In genomic region chr1:109997204-109997866, GRCh38 we compare ENCODE assay signal across 1 cellular context.
TF ChIP-seq lines count a peak whose summit lies in the region.

No MANE protein-coding gene starts in this region.

TF ChIP-seq in IMR-90, 13 proteins besides CTCF, POLR2A, EP300 and RAD21:
- TF ChIP-seq MAZ (IDR thresholded peaks at IDR 0.05; ENCODE audit: borderline replicate concordance, low read depth, low read length) (no peak), RFX5 (IDR thresholded peaks at IDR 0.05; ENCODE audit: low read depth, low read length) (no peak), FOS (IDR thresholded peaks at IDR 0.05; ENCODE audit: low read depth, low read length) (no peak), RCOR1 (IDR thresholded peaks at IDR 0.05; ENCODE audit: insufficient replicate concordance, low read length) (no peak), USF2 (IDR thresholded peaks at IDR 0.05; ENCODE audit: low read depth, low read length) (no peak), NFE2L2 (IDR thresholded peaks at IDR 0.05; ENCODE audit: low read depth, low read length) (no peak), MAFK (IDR thresholded peaks at IDR 0.05; ENCODE audit: low read depth, low read length) (no peak), BHLHE40 (IDR thresholded peaks at IDR 0.05; ENCODE audit: low read depth, low read length) (no peak), CHD1 (IDR thresholded peaks at IDR 0.05; ENCODE audit: low read depth, low read length) (no peak), SMC3 (IDR thresholded peaks at IDR 0.05; ENCODE audit: low read depth, low read length) (no peak), CEBPB (IDR thresholded peaks at IDR 0.05; ENCODE audit: low read depth, low read length) (no peak), ELK1 (IDR thresholded peaks at IDR 0.05; ENCODE audit: borderline replicate concordance, low read depth, low read length) (no peak), MXI1 (IDR thresholded peaks at IDR 0.05; ENCODE audit: borderline replicate concordance, low read depth, low read length) (no peak)
